2 cellular contexts compared by ENCODE assay signal in the genomic region with DNA sequence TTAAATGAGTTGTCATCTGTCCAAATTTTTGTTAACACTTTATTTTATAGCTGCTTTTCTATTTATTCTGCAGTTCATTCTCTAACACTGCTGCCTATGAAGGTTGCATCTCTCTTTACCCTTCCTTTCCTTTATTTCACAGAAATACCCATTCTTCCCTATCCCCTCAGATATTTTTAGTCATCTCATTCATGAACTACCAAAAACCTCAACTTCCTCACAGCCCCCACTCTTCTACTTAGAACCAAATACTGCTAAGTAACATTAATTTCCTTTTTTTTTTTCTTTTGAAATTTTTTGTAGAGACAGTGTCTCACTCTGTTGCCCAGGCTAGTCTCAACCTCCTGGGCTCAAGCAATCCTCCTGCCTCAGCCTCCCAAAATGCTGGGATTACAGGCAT.
TF ChIP-seq lines count a peak whose summit lies in the region.

No MANE protein-coding gene starts in this region.

TF ChIP-seq in WTC11, 78 proteins besides CTCF, POLR2A, EP300 and RAD21:
- TF ChIP-seq ETV6 (CRISPR knock-in tag; IDR thresholded peaks at IDR 0.05) (no peak), ESRRA (CRISPR knock-in tag; IDR thresholded peaks at IDR 0.05; ENCODE audit: borderline replicate concordance) (no peak), NFE2L1 (CRISPR knock-in tag; IDR thresholded peaks at IDR 0.05) (no peak), SP1 (CRISPR knock-in tag; conservative IDR thresholded peaks at IDR 0.05) (no peak), HMGA2 (CRISPR knock-in tag; IDR thresholded peaks at IDR 0.05) (no peak), ZNF423 (CRISPR knock-in tag; IDR thresholded peaks at IDR 0.05) (no peak), NR1H2 (CRISPR knock-in tag; IDR thresholded peaks at IDR 0.05) (no peak)
- TF ChIP-seq, protein P1, sequence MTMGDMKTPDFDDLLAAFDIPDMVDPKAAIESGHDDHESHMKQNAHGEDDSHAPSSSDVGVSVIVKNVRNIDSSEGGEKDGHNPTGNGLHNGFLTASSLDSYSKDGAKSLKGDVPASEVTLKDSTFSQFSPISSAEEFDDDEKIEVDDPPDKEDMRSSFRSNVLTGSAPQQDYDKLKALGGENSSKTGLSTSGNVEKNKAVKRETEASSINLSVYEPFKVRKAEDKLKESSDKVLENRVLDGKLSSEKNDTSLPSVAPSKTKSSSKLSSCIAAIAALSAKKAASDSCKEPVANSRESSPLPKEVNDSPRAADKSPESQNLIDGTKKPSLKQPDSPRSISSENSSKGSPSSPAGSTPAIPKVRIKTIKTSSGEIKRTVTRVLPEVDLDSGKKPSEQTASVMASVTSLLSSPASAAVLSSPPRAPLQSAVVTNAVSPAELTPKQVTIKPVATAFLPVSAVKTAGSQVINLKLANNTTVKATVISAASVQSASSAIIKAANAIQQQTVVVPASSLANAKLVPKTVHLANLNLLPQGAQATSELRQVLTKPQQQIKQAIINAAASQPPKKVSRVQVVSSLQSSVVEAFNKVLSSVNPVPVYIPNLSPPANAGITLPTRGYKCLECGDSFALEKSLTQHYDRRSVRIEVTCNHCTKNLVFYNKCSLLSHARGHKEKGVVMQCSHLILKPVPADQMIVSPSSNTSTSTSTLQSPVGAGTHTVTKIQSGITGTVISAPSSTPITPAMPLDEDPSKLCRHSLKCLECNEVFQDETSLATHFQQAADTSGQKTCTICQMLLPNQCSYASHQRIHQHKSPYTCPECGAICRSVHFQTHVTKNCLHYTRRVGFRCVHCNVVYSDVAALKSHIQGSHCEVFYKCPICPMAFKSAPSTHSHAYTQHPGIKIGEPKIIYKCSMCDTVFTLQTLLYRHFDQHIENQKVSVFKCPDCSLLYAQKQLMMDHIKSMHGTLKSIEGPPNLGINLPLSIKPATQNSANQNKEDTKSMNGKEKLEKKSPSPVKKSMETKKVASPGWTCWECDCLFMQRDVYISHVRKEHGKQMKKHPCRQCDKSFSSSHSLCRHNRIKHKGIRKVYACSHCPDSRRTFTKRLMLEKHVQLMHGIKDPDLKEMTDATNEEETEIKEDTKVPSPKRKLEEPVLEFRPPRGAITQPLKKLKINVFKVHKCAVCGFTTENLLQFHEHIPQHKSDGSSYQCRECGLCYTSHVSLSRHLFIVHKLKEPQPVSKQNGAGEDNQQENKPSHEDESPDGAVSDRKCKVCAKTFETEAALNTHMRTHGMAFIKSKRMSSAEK (CRISPR knock-in tag; IDR thresholded peaks at IDR 0.05; ENCODE audit: borderline replicate concordance): no peak
- TF ChIP-seq, protein P2, sequence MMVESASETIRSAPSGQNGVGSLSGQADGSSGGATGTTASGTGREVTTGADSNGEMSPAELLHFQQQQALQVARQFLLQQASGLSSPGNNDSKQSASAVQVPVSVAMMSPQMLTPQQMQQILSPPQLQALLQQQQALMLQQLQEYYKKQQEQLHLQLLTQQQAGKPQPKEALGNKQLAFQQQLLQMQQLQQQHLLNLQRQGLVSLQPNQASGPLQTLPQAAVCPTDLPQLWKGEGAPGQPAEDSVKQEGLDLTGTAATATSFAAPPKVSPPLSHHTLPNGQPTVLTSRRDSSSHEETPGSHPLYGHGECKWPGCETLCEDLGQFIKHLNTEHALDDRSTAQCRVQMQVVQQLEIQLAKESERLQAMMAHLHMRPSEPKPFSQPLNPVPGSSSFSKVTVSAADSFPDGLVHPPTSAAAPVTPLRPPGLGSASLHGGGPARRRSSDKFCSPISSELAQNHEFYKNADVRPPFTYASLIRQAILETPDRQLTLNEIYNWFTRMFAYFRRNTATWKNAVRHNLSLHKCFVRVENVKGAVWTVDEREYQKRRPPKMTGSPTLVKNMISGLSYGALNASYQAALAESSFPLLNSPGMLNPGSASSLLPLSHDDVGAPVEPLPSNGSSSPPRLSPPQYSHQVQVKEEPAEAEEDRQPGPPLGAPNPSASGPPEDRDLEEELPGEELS (CRISPR knock-in tag; IDR thresholded peaks at IDR 0.05): no peak
- TF ChIP-seq, protein P3, sequence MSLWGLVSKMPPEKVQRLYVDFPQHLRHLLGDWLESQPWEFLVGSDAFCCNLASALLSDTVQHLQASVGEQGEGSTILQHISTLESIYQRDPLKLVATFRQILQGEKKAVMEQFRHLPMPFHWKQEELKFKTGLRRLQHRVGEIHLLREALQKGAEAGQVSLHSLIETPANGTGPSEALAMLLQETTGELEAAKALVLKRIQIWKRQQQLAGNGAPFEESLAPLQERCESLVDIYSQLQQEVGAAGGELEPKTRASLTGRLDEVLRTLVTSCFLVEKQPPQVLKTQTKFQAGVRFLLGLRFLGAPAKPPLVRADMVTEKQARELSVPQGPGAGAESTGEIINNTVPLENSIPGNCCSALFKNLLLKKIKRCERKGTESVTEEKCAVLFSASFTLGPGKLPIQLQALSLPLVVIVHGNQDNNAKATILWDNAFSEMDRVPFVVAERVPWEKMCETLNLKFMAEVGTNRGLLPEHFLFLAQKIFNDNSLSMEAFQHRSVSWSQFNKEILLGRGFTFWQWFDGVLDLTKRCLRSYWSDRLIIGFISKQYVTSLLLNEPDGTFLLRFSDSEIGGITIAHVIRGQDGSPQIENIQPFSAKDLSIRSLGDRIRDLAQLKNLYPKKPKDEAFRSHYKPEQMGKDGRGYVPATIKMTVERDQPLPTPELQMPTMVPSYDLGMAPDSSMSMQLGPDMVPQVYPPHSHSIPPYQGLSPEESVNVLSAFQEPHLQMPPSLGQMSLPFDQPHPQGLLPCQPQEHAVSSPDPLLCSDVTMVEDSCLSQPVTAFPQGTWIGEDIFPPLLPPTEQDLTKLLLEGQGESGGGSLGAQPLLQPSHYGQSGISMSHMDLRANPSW (CRISPR knock-in tag; conservative IDR thresholded peaks at IDR 0.05; ENCODE audit: low read depth): no peak
- TF ChIP-seq, protein P4, sequence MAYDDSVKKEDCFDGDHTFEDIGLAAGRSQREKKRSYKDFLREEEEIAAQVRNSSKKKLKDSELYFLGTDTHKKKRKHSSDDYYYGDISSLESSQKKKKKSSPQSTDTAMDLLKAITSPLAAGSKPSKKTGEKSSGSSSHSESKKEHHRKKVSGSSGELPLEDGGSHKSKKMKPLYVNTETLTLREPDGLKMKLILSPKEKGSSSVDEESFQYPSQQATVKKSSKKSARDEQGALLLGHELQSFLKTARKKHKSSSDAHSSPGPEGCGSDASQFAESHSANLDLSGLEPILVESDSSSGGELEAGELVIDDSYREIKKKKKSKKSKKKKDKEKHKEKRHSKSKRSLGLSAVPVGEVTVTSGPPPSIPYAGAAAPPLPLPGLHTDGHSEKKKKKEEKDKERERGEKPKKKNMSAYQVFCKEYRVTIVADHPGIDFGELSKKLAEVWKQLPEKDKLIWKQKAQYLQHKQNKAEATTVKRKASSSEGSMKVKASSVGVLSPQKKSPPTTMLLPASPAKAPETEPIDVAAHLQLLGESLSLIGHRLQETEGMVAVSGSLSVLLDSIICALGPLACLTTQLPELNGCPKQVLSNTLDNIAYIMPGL (CRISPR knock-in tag; IDR thresholded peaks at IDR 0.05): no peak
- TF ChIP-seq, protein P5, sequence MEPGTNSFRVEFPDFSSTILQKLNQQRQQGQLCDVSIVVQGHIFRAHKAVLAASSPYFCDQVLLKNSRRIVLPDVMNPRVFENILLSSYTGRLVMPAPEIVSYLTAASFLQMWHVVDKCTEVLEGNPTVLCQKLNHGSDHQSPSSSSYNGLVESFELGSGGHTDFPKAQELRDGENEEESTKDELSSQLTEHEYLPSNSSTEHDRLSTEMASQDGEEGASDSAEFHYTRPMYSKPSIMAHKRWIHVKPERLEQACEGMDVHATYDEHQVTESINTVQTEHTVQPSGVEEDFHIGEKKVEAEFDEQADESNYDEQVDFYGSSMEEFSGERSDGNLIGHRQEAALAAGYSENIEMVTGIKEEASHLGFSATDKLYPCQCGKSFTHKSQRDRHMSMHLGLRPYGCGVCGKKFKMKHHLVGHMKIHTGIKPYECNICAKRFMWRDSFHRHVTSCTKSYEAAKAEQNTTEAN (CRISPR knock-in tag; IDR thresholded peaks at IDR 0.05): no peak

TF ChIP-seq in HepG2, 621 proteins besides CTCF, POLR2A, EP300 and RAD21:
- TF ChIP-seq ZNF776 (CRISPR knock-in tag; IDR thresholded peaks at IDR 0.05): no peak
